ENCODE assay signal across 19 cellular contexts in genomic region chr13:78147905-78148304, GRCh38.
DNase-seq lines count a peak whose midpoint lies in the region; ATAC-seq and TF ChIP-seq lines count a peak whose summit lies in the region.
"Had no signal": no experiment of that assay in that cellular context is flagged by ENCODE, and none has a peak within 500 bp of the region (broad histone marks: within the 10 kb centered on the region; RNA-seq: fewer than 3 reads in every experiment).

No MANE protein-coding gene starts in this region.

- no peaks in the 10 kb centered on the region for H3K36me3 ChIP-seq in trophoblast cell (ENCODE audit: control insufficient read depth in 1 of 2, insufficient read depth in 2 of 2, low read length in 2 of 2)
- H3K36me3 ChIP-seq: BLaER1 treated with 17β-estradiol and CSF1 and Interleukin-3, amounts not matched to agents 10 nM and 100 nM; cardiac muscle cell; prostate gland had no signal

- H3K4ac ChIP-seq in trophoblast cell (ENCODE audit: low read depth, low read length), result no peak overlapping the region

- no peak overlapping the region for H3K23ac ChIP-seq in trophoblast cell (ENCODE audit: low read length)

- no peak overlapping the region for H4K91ac ChIP-seq in trophoblast cell (ENCODE audit: low read depth, low read length)

- no peak overlapping the region for H3K4me3 ChIP-seq in trophoblast cell (ENCODE audit: low read depth, low read length)
- H3K4me3 ChIP-seq: BLaER1 treated with 17β-estradiol and CSF1 and Interleukin-3, amounts not matched to agents 10 nM and 100 nM; cardiac muscle cell; prostate gland had no signal

- no peaks in the 10 kb centered on the region for H3K4me1 ChIP-seq in trophoblast cell (ENCODE audit: control insufficient read depth in 1 of 2, insufficient read depth in 2 of 2, low read length in 2 of 2)
- H3K4me1 ChIP-seq: prostate gland had no signal

- H2AK5ac ChIP-seq in trophoblast cell (ENCODE audit: low read length), result no peak overlapping the region

- no peak overlapping the region for H3K9ac ChIP-seq in trophoblast cell (ENCODE audit: low read length)
- H3K9ac ChIP-seq: BLaER1 treated with 17β-estradiol and CSF1 and Interleukin-3, amounts not matched to agents 10 nM and 100 nM had no signal

- peak; percentile 90 for DNase-seq in EL
- peak; percentile 11 for DNase-seq in RWPE1 (ENCODE audit: low spot score)
- DNase-seq in fibroblast of gingiva (ENCODE audit: low read depth), result peak; percentile 60
- peak; percentile 18 to 91 for DNase-seq in trophoblast cell
- DNase-seq in activated naive CD4-positive, alpha-beta T cell treated with Interleukin-2 at 50 U/mL for 16 hours, result no peak
- no peak for DNase-seq in occipital lobe (lab: John Stamatoyannopoulos, UW)
- DNase-seq in Kasumi-1 (lab: John Stamatoyannopoulos, UW), result no peak
- DNase-seq: activated CD4-positive, alpha-beta T cell treated with anti-CD3 and anti-CD28 coated beads, Interleukin-2, amount 50 U/mL, for 4 hours; H9; NCI-H1105 treated with DMSO at 0.1 percent for 48 hours; stimulated activated CD4-positive, alpha-beta T cell treated with anti-CD3 and anti-CD28 coated beads, Interleukin-2, amount 100 ng/mL, for 48 hours; T-helper 9 cell had no signal

- H2BK5ac ChIP-seq in trophoblast cell (ENCODE audit: low read depth, low read length, poor library complexity), result no peak overlapping the region

- no peak overlapping the region for H4K8ac ChIP-seq in trophoblast cell (ENCODE audit: low read depth, low read length)

- H3K18ac ChIP-seq in trophoblast cell (ENCODE audit: low read length), result no peak overlapping the region

- no peak overlapping the region for H2BK120ac ChIP-seq in trophoblast cell (ENCODE audit: insufficient read depth, low read length, poor library complexity)

- H3K79me2 ChIP-seq in trophoblast cell (ENCODE audit: control insufficient read depth, insufficient read depth, low read length, poor library complexity), result no peaks in the 10 kb centered on the region

- no peaks in the 10 kb centered on the region for H3K79me1 ChIP-seq in trophoblast cell (ENCODE audit: low read length)

- no peak overlapping the region for H3K4me2 ChIP-seq in trophoblast cell (ENCODE audit: low read length)
- H3K4me2 ChIP-seq: BLaER1 treated with 17β-estradiol and CSF1 and Interleukin-3, amounts not matched to agents 10 nM and 100 nM had no signal

- no peak overlapping the region for H4K12ac ChIP-seq in trophoblast cell (ENCODE audit: low read depth, low read length)

- POLR2A ChIA-PET in RWPE1 (lab: Yijun Ruan, JAX; ENCODE audit: low non-redundant PET), result no interaction called here

- H3K9me3 ChIP-seq in trophoblast cell (ENCODE audit: insufficient read depth, low read depth, low read length), result no peaks in the 10 kb centered on the region
- H3K9me3 ChIP-seq: prostate gland had no signal

- no peak overlapping the region for H3K14ac ChIP-seq in trophoblast cell (ENCODE audit: low read length)

- H3K27me3 ChIP-seq in trophoblast cell (ENCODE audit: insufficient read depth, low read length), result no peaks in the 10 kb centered on the region
- H3K27me3 ChIP-seq: BLaER1 treated with 17β-estradiol and CSF1 and Interleukin-3, amounts not matched to agents 10 nM and 100 nM; cardiac muscle cell had no signal

- H2AFZ ChIP-seq in trophoblast cell (ENCODE audit: insufficient read depth, low read length, poor library complexity), result no peak overlapping the region

- no peak overlapping the region for H2BK12ac ChIP-seq in trophoblast cell (ENCODE audit: low read length)

- ATAC-seq in HG02763 (IDR thresholded peaks at IDR 0.05; ENCODE audit: unreplicated experiment), result no peak
- ATAC-seq: activated T-helper 17 cell treated with anti-CD3 and anti-CD28 coated beads, Interleukin-2, amount 50 U/mL, for 72 hours; Panc1; stimulated activated memory B cell treated with anti-CD40 and anti-IgM and Interleukin-4, amounts not matched to agents 10 μg/mL and 1 μg/mL and 100 μg/mL, for 72 hours had no signal

- TF ChIP-seq CTCF in RWPE1 (conservative IDR thresholded peaks at IDR 0.05; ENCODE audit: low read depth), result no peak

- CTCF ChIA-PET in RWPE1 (lab: Yijun Ruan, JAX), result interaction anchor here (0.7 kb wide), 1 partner anchor 10 kb away, joined by 4 read pairs; no protein-coding TSS in a partner anchor

- no peak overlapping the region for H3K27ac ChIP-seq in RWPE1
- no peak overlapping the region for H3K27ac ChIP-seq in trophoblast cell (ENCODE audit: low read depth, low read length)
- H3K27ac ChIP-seq: BLaER1 treated with 17β-estradiol and CSF1 and Interleukin-3, amounts not matched to agents 10 nM and 100 nM; cardiac muscle cell; prostate gland had no signal

Comparison
In these comparisons a context has a peak if more than half of its experiments do, and no peak if none do; other contexts are left out.
1. DNase-seq: peak in EL (single experiment), RWPE1 (single experiment), fibroblast of gingiva (single experiment) and trophoblast cell (2 of 2); none in activated naive CD4-positive, alpha-beta T cell treated with Interleukin-2 at 50 U/mL for 16 hours (single experiment), occipital lobe (single experiment) and Kasumi-1 (0 of 2).